In the genomic region with DNA sequence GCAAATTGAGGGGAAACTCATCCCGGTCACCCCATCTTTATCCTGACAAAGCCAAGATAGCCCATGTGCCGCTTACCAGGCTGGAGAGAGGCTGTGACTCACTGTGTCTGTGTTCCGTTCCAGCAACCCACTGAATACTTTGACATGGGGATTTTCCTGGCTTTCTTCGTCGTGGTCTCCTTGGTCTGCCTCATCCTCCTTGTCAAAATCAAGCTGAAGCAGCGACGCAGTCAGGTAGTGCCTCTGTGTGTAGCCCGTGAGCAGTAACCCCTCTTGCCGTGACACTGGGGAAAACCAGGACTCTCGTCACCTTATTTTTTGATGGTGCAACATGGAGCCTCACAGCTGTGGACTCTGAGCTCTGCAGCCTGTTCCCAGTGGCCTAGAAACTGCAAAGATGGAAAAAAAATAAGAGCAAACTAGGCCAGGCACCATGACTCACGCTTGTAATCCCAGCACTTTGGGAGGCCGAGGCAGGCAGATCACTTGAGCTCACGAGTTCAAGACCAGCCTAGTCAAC, we compare ENCODE assay signal across 1 cellular context.
TF ChIP-seq lines count a peak whose summit lies in the region.

No MANE protein-coding gene starts in this region.

TF ChIP-seq in WTC11, 78 proteins besides CTCF, POLR2A, EP300 and RAD21 (continued from another document):
- no peak for TF ChIP-seq SOX15 (CRISPR knock-in tag; IDR thresholded peaks at IDR 0.05)
- TF ChIP-seq ESRRA (CRISPR knock-in tag; IDR thresholded peaks at IDR 0.05; ENCODE audit: borderline replicate concordance) = no peak
- TF ChIP-seq NFATC4 (CRISPR knock-in tag; IDR thresholded peaks at IDR 0.05) = no peak
- no peak for TF ChIP-seq NFE2L1 (CRISPR knock-in tag; IDR thresholded peaks at IDR 0.05)
- TF ChIP-seq RORB (CRISPR knock-in tag; IDR thresholded peaks at IDR 0.05) = no peak
- TF ChIP-seq SMAD4 (CRISPR knock-in tag; IDR thresholded peaks at IDR 0.05) = no peak
- no peak for TF ChIP-seq ARID4B (CRISPR knock-in tag; IDR thresholded peaks at IDR 0.05; ENCODE audit: borderline replicate concordance)
- TF ChIP-seq IRF1 (CRISPR knock-in tag; IDR thresholded peaks at IDR 0.05) = no peak
- no peak for TF ChIP-seq ETV6 (CRISPR knock-in tag; IDR thresholded peaks at IDR 0.05)
- TF ChIP-seq ZBTB21 (CRISPR knock-in tag; IDR thresholded peaks at IDR 0.05; ENCODE audit: borderline replicate concordance) = no peak
- TF ChIP-seq ZSCAN18 (CRISPR knock-in tag; IDR thresholded peaks at IDR 0.05) = no peak
- TF ChIP-seq, protein P1, sequence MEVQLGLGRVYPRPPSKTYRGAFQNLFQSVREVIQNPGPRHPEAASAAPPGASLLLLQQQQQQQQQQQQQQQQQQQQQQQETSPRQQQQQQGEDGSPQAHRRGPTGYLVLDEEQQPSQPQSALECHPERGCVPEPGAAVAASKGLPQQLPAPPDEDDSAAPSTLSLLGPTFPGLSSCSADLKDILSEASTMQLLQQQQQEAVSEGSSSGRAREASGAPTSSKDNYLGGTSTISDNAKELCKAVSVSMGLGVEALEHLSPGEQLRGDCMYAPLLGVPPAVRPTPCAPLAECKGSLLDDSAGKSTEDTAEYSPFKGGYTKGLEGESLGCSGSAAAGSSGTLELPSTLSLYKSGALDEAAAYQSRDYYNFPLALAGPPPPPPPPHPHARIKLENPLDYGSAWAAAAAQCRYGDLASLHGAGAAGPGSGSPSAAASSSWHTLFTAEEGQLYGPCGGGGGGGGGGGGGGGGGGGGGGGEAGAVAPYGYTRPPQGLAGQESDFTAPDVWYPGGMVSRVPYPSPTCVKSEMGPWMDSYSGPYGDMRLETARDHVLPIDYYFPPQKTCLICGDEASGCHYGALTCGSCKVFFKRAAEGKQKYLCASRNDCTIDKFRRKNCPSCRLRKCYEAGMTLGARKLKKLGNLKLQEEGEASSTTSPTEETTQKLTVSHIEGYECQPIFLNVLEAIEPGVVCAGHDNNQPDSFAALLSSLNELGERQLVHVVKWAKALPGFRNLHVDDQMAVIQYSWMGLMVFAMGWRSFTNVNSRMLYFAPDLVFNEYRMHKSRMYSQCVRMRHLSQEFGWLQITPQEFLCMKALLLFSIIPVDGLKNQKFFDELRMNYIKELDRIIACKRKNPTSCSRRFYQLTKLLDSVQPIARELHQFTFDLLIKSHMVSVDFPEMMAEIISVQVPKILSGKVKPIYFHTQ (CRISPR knock-in tag; IDR thresholded peaks at IDR 0.05) = no peak
